1 cellular context compared by ENCODE assay signal in genomic region chr2:241272298-241272721, GRCh38.
TF ChIP-seq lines count a peak whose summit lies in the region.

No MANE protein-coding gene starts in this region.

TF ChIP-seq in IMR-90, 13 proteins besides CTCF, POLR2A, EP300 and RAD21:
- TF ChIP-seq MAZ (IDR thresholded peaks at IDR 0.05; ENCODE audit: borderline replicate concordance, low read depth, low read length) (0 out of 2 replicates have a peak, but pooled peaks have one; percentile 4), MAFK (IDR thresholded peaks at IDR 0.05; ENCODE audit: low read depth, low read length) (no peak)
